ENCODE assay signal across 10 cellular contexts in genomic region chr2:160087854-160088745, GRCh38. TPM values are rescaled to one million over a fixed set of nuclear protein-coding genes. Genes with fewer than 3 reads are reported as not detected.
DNase-seq lines count a peak whose midpoint lies in the region; ATAC-seq and TF ChIP-seq lines count a peak whose summit lies in the region.
"Had no signal": no experiment of that assay in that cellular context is flagged by ENCODE, and none has a peak within 500 bp of the region (broad histone marks: within the 10 kb centered on the region; RNA-seq: fewer than 3 reads in every experiment).

No MANE protein-coding gene starts in this region.

- H3K4me1 Mint-ChIP-seq in T-cell (no peaks in the 10 kb centered on the region), progenitor cell of endocrine pancreas (ENCODE audit: low read depth) (no peaks in the 10 kb centered on the region)
- H3K4me1 Mint-ChIP-seq: central memory CD8-positive, alpha-beta T cell had no signal

- H3K27me3 ChIP-seq in BE2C (no peaks in the 10 kb centered on the region), GM23248 (replicated peaks; ENCODE audit: insufficient read depth) (no peaks in the 10 kb centered on the region), PC-3 (ENCODE audit: low read length) (no peaks in the 10 kb centered on the region), adrenal gland (no peaks in the 10 kb centered on the region)

- POLR2A ChIA-PET in PC-3 (lab: Charles Lee; ENCODE audit: unreplicated experiment) (no interaction called here), T-cell (lab: Charles Lee) (no interaction called here)

- no peak for ATAC-seq in PC-3
- no peak for ATAC-seq in T-cell (replicated peaks in 1 of 4)

- no peaks in the 10 kb centered on the region for H3K4me1 ChIP-seq in BE2C
- H3K4me1 ChIP-seq in GM23248 (ENCODE audit: insufficient read depth) = peaks cover 10% of the 10 kb centered on the region
- H3K4me1 ChIP-seq in PC-3 (ENCODE audit: insufficient read depth, low read length) = peaks cover 6% of the 10 kb centered on the region; the same call in 1 of the 2 replicates
- no peaks in the 10 kb centered on the region for H3K4me1 ChIP-seq in adrenal gland (replicated peaks in 1 of 2)

- intact Hi-C loops in PC-3 (cut with micrococcal nuclease) (no loop called here), adrenal gland (cut with DNase I) (no loop called here)

- 35 to 42% methylated on average over 3 to 4 of the region's 4 CpGs for WGBS in GM23248 (ENCODE audit: low coverage in 1 of 2, low lambda C conversion rate in 2 of 2, missing lambda C conversion rate in 2 of 2), 2 experiments
- WGBS in adrenal gland, 4 donors = 70 to 79% (median 75%) methylated on average over 4 of the region's 4 CpGs

- H3K9ac ChIP-seq in GM23248 (no peak overlapping the region), PC-3 (ENCODE audit: low read length) (no peak overlapping the region)

- H3K36me3 ChIP-seq in BE2C (no peaks in the 10 kb centered on the region), GM23248 (ENCODE audit: low read depth) (no peaks in the 10 kb centered on the region), PC-3 (ENCODE audit: low read depth, low read length) (no peaks in the 10 kb centered on the region), adrenal gland (replicated peaks in 1 of 2) (no peaks in the 10 kb centered on the region)

- H3F3A ChIP-seq in GM23248 (ENCODE audit: insufficient read depth) = peaks cover 11% of the 10 kb centered on the region
- H3F3A ChIP-seq in PC-3 (ENCODE audit: low read length, unreplicated experiment) = no peaks in the 10 kb centered on the region

- H3K9me3 ChIP-seq in BE2C (no peaks in the 10 kb centered on the region), GM23248 (ENCODE audit: low read depth) (no peaks in the 10 kb centered on the region), PC-3 (ENCODE audit: low read length) (peaks cover 8% of the 10 kb centered on the region), adrenal gland (replicated peaks in 1 of 3) (peaks cover 0 to 31% (median 0%) of the 10 kb centered on the region in 3 donors)

- no peak for TF ChIP-seq POLR2A in adrenal gland (IDR thresholded peaks at IDR 0.05)

- DNase-seq in BE2C (peak; percentile 15), GM23248 (peak; percentile 49), PC-3 (peak; percentile 60), fibroblast of the aortic adventitia (ENCODE audit: low read depth) (peak; percentile 56), adrenal gland (no peak), NCI-H2196 treated with DMSO at 0.1 percent for 48 hours (lab: John Stamatoyannopoulos, UW; ENCODE audit: unreplicated experiment) (no peak), T-cell (no peak), progenitor cell of endocrine pancreas (ENCODE audit: low spot score, unreplicated experiment) (no peak)

- peaks cover under 1% of the 10 kb centered on the region in 2 donors for H3K27me3 Mint-ChIP-seq in T-cell
- H3K27me3 Mint-ChIP-seq in progenitor cell of endocrine pancreas = no peaks in the 10 kb centered on the region

- peak; percentile 49 for TF ChIP-seq CTCF in BE2C (IDR thresholded peaks at IDR 0.05; ENCODE audit: low read depth, low read length)
- peak; percentile 65 for TF ChIP-seq CTCF in PC-3 (conservative IDR thresholded peaks at IDR 0.05; ENCODE audit: low read depth, low read length)
- peak; percentile 35 for TF ChIP-seq CTCF in fibroblast of the aortic adventitia (IDR thresholded peaks at IDR 0.05; ENCODE audit: insufficient read depth, low read length)
- TF ChIP-seq CTCF in adrenal gland (IDR thresholded peaks at IDR 0.05) = peak in 1 of 6 experiments; percentile 11
- TF ChIP-seq CTCF in progenitor cell of endocrine pancreas (IDR thresholded peaks at IDR 0.05; ENCODE audit: unreplicated experiment) = no peak

- peaks cover 8% of the 10 kb centered on the region for H3K36me3 Mint-ChIP-seq in T-cell
- peaks cover 6% of the 10 kb centered on the region for H3K36me3 Mint-ChIP-seq in progenitor cell of endocrine pancreas (ENCODE audit: insufficient read depth)

- H3K79me2 ChIP-seq in GM23248 (ENCODE audit: insufficient read depth) (no peaks in the 10 kb centered on the region), PC-3 (ENCODE audit: low read length) (no peaks in the 10 kb centered on the region)

- H3K27ac ChIP-seq in GM23248 (no peak overlapping the region), PC-3 (ENCODE audit: low read length) (no peak overlapping the region), adrenal gland (no peak overlapping the region)

- H4K20me1 ChIP-seq in GM23248 (ENCODE audit: insufficient read depth) (no peaks in the 10 kb centered on the region), PC-3 (ENCODE audit: low read length) (no peaks in the 10 kb centered on the region)

- H3K27ac Mint-ChIP-seq in T-cell = no peak overlapping the region
- no peak overlapping the region for H3K27ac Mint-ChIP-seq in progenitor cell of endocrine pancreas

- no peaks in the 10 kb centered on the region for H3K9me2 ChIP-seq in GM23248 (ENCODE audit: insufficient read depth)
- no peaks in the 10 kb centered on the region for H3K9me2 ChIP-seq in PC-3 (replicated peaks; ENCODE audit: low read length)

- peaks cover 30 to 61% (median 46%) of the 10 kb centered on the region in 3 donors for H3K9me3 Mint-ChIP-seq in T-cell
- peaks cover 47% of the 10 kb centered on the region for H3K9me3 Mint-ChIP-seq in progenitor cell of endocrine pancreas (ENCODE audit: low read depth)

- H3K4me3 Mint-ChIP-seq in T-cell = no peak overlapping the region
- no peak overlapping the region for H3K4me3 Mint-ChIP-seq in progenitor cell of endocrine pancreas (ENCODE audit: low read depth)
- H3K4me3 Mint-ChIP-seq: central memory CD8-positive, alpha-beta T cell had no signal

- no TSS peak for BruUV-seq in PC-3 (replicated peaks; lab: Mats Ljungman, UMichigan)

- H3K4me2 ChIP-seq in GM23248 (ENCODE audit: unreplicated experiment) (no peak overlapping the region), PC-3 (ENCODE audit: low read length) (no peak overlapping the region)

- no peak overlapping the region for H2AFZ ChIP-seq in GM23248
- no peak overlapping the region for H2AFZ ChIP-seq in PC-3 (ENCODE audit: low read length)

- in situ Hi-C loops in GM23248 (cut with MboI) = no loop called here

- CTCF ChIA-PET in PC-3 (lab: Charles Lee) = no interaction called here
- CTCF ChIA-PET in T-cell (lab: Charles Lee) = interaction anchor here in 1 of 2 donors (0.6 to 1.5 kb wide), 2 partner anchors 10 to 33 kb away, joined by 3 read pairs; no protein-coding TSS in a partner anchor

- H3K4me3 ChIP-seq in BE2C (ENCODE audit: low read depth, low read length) (no peak overlapping the region), GM23248 (no peak overlapping the region), PC-3 (ENCODE audit: low read length) (no peak overlapping the region), fibroblast of the aortic adventitia (ENCODE audit: low read depth, low read length) (no peak overlapping the region), adrenal gland (no peak overlapping the region)

RNA-seq across cellular contexts. Expression of gene PLA2R1, which starts 25.7 kb away (rescaled TPM):
- polyA plus RNA-seq in BE2C (2012; ENCODE audit: insufficient read depth, insufficient read length, low read depth) = not detected
- total RNA-seq in GM23248 (2014; rRNA removed; shearing (Covaris generic)) = 14.9 and 16.0 TPM in 2 replicates
- 8.9 and 9.4 TPM in 2 replicates for polyA plus RNA-seq in GM23248 (2016; fragmentation: Nextera tagmentation; extraction: Ambion mirVana)
- 2.4 and 3.4 TPM in 2 replicates for total RNA-seq in PC-3 (2014; rRNA removed)
- 25.0 and 27.0 TPM in 2 replicates for total RNA-seq in fibroblast of the aortic adventitia (ENCODE audit: low replicate concordance)
- total RNA-seq in adrenal gland = 10 to 100 TPM in 2 of 8 donors, 1 to 10 TPM in 6; 2.9 to 11.6 (median 6.3) TPM
- polyA plus RNA-seq in adrenal gland = 1 to 10 TPM; 5.4 to 9.8 (median 7.3) TPM
- total RNA-seq in T-cell = under 1 TPM in 1 of 5 donors, not detected in 4; 0.20 TPM
- total RNA-seq in progenitor cell of endocrine pancreas = 1.3 and 1.7 TPM in 2 replicates
- total RNA-seq: T-helper 2 cell treated with Interferon-gamma antibody and Interleukin-4, amounts not matched to agents 100 ng/mL and 5 ng/mL, for 36 hours had no signal

Comparison
In these comparisons a context has a peak if more than half of its experiments do, and no peak if none do; other contexts are left out.
1. DNase-seq: peak in BE2C (single experiment), GM23248 (single experiment), PC-3 (single experiment) and fibroblast of the aortic adventitia (single experiment); none in adrenal gland (0 of 7), NCI-H2196 treated with DMSO at 0.1 percent for 48 hours (single experiment), T-cell (0 of 34) and progenitor cell of endocrine pancreas (single experiment).